Comparison of ENCODE assay signal across 23 cellular contexts in genomic region chrX:113009005-113009404, GRCh38.
DNase-seq lines count a peak whose midpoint lies in the region; ATAC-seq, FAIRE-seq and TF ChIP-seq lines count a peak whose summit lies in the region.
"Had no signal": no experiment of that assay in that cellular context is flagged by ENCODE, and none has a peak within 500 bp of the region (broad histone marks: within the 10 kb centered on the region; RNA-seq: fewer than 3 reads in every experiment).

No MANE protein-coding gene starts in this region.

- DNase-seq in ELF-1 (ENCODE audit: low read depth, low spot score) (peak; percentile 12), WTC11 (ENCODE audit: low spot score) (no peak), H1 (ENCODE audit: low read depth in 1 of 2, low spot score in 2 of 2) (no peak), neural progenitor cell (ENCODE audit: low spot score) (peak; percentile 2), iPS-NIHi11 (ENCODE audit: low spot score) (no peak), NCI-H345 (lab: John Stamatoyannopoulos, UW) (no peak), NCI-H1930 (lab: John Stamatoyannopoulos, UW) (no peak), midbrain (lab: John Stamatoyannopoulos, UW) (no peak)
- DNase-seq: AML-193; Caco-2; Calu3; CD4-positive, alpha-beta T cell; CD8-positive, alpha-beta T cell; DMS79 treated with DMSO at 0.1 percent for 48 hours; GDM1 had no signal

- H4K91ac ChIP-seq in H1 (replicated peaks; ENCODE audit: insufficient read length, low read length), result no peak overlapping the region

- no peak overlapping the region for H2BK15ac ChIP-seq in H1 (ENCODE audit: low read length)

- no peak overlapping the region for H3K9ac ChIP-seq in H1 (replicated peaks in 1 of 4; ENCODE audit: extremely low read depth in 1 of 4, low read depth in 3 of 4, low read length in 3 of 4)
- no peak overlapping the region for H3K9ac ChIP-seq in neural progenitor cell
- H3K9ac ChIP-seq: BLaER1 treated with 17β-estradiol and CSF1 and Interleukin-3, amounts not matched to agents 10 nM and 100 nM had no signal

- no peaks in the 10 kb centered on the region for H3K23me2 ChIP-seq in H1 (ENCODE audit: low read depth, low read length)

- no peaks in the 10 kb centered on the region for H3K79me1 ChIP-seq in H1 (ENCODE audit: low read depth, low read length)

- H3K4me3 ChIP-seq in H1 (ENCODE audit: extremely low read depth in 1 of 4, insufficient read depth in 2 of 4, low read depth in 3 of 4, low read length in 4 of 4) (no peak overlapping the region), neural progenitor cell (no peak overlapping the region)
- H3K4me3 ChIP-seq: A549; BLaER1 treated with 17β-estradiol and CSF1 and Interleukin-3, amounts not matched to agents 10 nM and 100 nM had no signal

- H2BK120ac ChIP-seq in H1 (replicated peaks; ENCODE audit: low read depth, low read length), result no peak overlapping the region

- CTCF ChIA-PET in WTC11 (lab: Charles Lee), result no interaction called here
- CTCF ChIA-PET in H1 (lab: Charles Lee; ENCODE audit: partially characterized antibody), result no interaction called here

- no peak overlapping the region for H3K18ac ChIP-seq in H1 (ENCODE audit: extremely low read depth, low read length)

- H3K56ac ChIP-seq in H1 (replicated peaks; ENCODE audit: insufficient read length, low read depth, low read length), result no peak overlapping the region

- H2BK20ac ChIP-seq in H1 (ENCODE audit: low read length), result no peak overlapping the region

- H4K20me1 ChIP-seq in H1 (replicated peaks in 1 of 2; ENCODE audit: control insufficient read depth in 1 of 2, insufficient read depth in 2 of 2, low read length in 2 of 2), result no peaks in the 10 kb centered on the region
- no peaks in the 10 kb centered on the region for H4K20me1 ChIP-seq in neural progenitor cell (ENCODE audit: low read depth)
- H4K20me1 ChIP-seq: BLaER1 treated with 17β-estradiol and CSF1 and Interleukin-3, amounts not matched to agents 10 nM and 100 nM had no signal

- no peak overlapping the region for H3K4ac ChIP-seq in H1 (replicated peaks; ENCODE audit: insufficient read length, low read depth, low read length)

- POLR2A ChIA-PET in WTC11 (lab: Charles Lee) (no interaction called here), H1 (lab: Charles Lee; ENCODE audit: partially characterized antibody) (no interaction called here)

- H3K4me1 ChIP-seq in H1 (replicated peaks in 1 of 4; ENCODE audit: control insufficient read depth in 3 of 4, insufficient read depth in 4 of 4, low read length in 3 of 4), result no peaks in the 10 kb centered on the region
- H3K4me1 ChIP-seq in neural progenitor cell, result no peaks in the 10 kb centered on the region
- H3K4me1 ChIP-seq: A549; BLaER1 treated with 17β-estradiol and CSF1 and Interleukin-3, amounts not matched to agents 10 nM and 100 nM; Caco-2 had no signal

- no peak overlapping the region for H3K27ac ChIP-seq in H1 (ENCODE audit: low read depth, low read length)
- H3K27ac ChIP-seq in neural progenitor cell, result no peak overlapping the region
- H3K27ac ChIP-seq: 22Rv1; A549; BLaER1 treated with 17β-estradiol and CSF1 and Interleukin-3, amounts not matched to agents 10 nM and 100 nM; C4-2B had no signal

- H3K4me2 ChIP-seq in H1 (ENCODE audit: insufficient read depth in 1 of 2, low read depth in 2 of 2, low read length in 2 of 2) (no peak overlapping the region), neural progenitor cell (no peak overlapping the region)
- H3K4me2 ChIP-seq: A549; BLaER1 treated with 17β-estradiol and CSF1 and Interleukin-3, amounts not matched to agents 10 nM and 100 nM had no signal

- H4K8ac ChIP-seq in H1 (ENCODE audit: extremely low read depth, insufficient read depth, low read length), result no peak overlapping the region

- ATAC-seq in WTC11, result no peak
- ATAC-seq: A549; CD8-positive, alpha-beta T cell had no signal

- no peak for TF ChIP-seq EP300 in H1 (IDR thresholded peaks at IDR 0.05; ENCODE audit: borderline replicate concordance in 1 of 2, low read depth in 2 of 2, low read length in 2 of 2)

- no peaks in the 10 kb centered on the region for H3K79me2 ChIP-seq in H1 (ENCODE audit: control insufficient read depth in 1 of 2, insufficient read depth in 2 of 2, low read length in 2 of 2)
- no peaks in the 10 kb centered on the region for H3K79me2 ChIP-seq in neural progenitor cell (ENCODE audit: low read depth)

- H3K9me3 ChIP-seq in H1 (ENCODE audit: insufficient read depth in 2 of 2, low read depth in 1 of 2, low read length in 1 of 2) (no peaks in the 10 kb centered on the region), neural progenitor cell (ENCODE audit: low read depth) (no peaks in the 10 kb centered on the region)
- H3K9me3 ChIP-seq: A549, Caco-2 had no signal

- H3F3A ChIP-seq in neural progenitor cell (ENCODE audit: low read depth), result no peaks in the 10 kb centered on the region

- no peak overlapping the region for H2BK12ac ChIP-seq in H1 (ENCODE audit: low read depth, low read length)

- WGBS in H1 (ENCODE audit: extremely low coverage in 1 of 2, insufficient coverage in 1 of 2, insufficient read length in 1 of 2, insufficient replicate concordance in 2 of 2, low coverage in 1 of 2, low lambda C conversion rate in 2 of 2, missing lambda C conversion rate in 1 of 2), 2 experiments, result 94% methylated on average over 2 of the region's 2 CpGs; no CpG with 5 or more reads in 1 of the 2 experiments

- H3K27ac Mint-ChIP-seq in WTC11, result peak overlapping the region; percentile 72; the same call in 1 of the 2 replicates
- H3K27ac Mint-ChIP-seq in neural progenitor cell, result no peak overlapping the region
- H3K27ac Mint-ChIP-seq: B cell; CD4-positive, alpha-beta T cell; CD8-positive, alpha-beta T cell had no signal

- no peaks in the 10 kb centered on the region for H3K27me3 ChIP-seq in H1 (replicated peaks in 1 of 4; ENCODE audit: control insufficient read depth in 3 of 4, extremely low read depth in 1 of 4, insufficient read depth in 3 of 4, low read length in 3 of 4)
- no peaks in the 10 kb centered on the region for H3K27me3 ChIP-seq in neural progenitor cell

- no peak for FAIRE-seq in H1 (lab: Jason Lieb, UNC)
- FAIRE-seq: A549, D721Med, GM12891, GM19239 had no signal

- H3K4me3 Mint-ChIP-seq in WTC11 (no peak overlapping the region), neural progenitor cell (no peak overlapping the region)
- H3K4me3 Mint-ChIP-seq: B cell; CD4-positive, alpha-beta T cell; CD8-positive, alpha-beta T cell had no signal

- no peaks in the 10 kb centered on the region; the same call in 1 of the 2 replicates for H3K27me3 Mint-ChIP-seq in WTC11 (ENCODE audit: low read depth)
- H3K27me3 Mint-ChIP-seq in neural progenitor cell (ENCODE audit: insufficient read depth, low read depth), result no peaks in the 10 kb centered on the region
- H3K27me3 Mint-ChIP-seq: B cell; CD4-positive, alpha-beta T cell had no signal

- no peak overlapping the region for H4K5ac ChIP-seq in H1 (ENCODE audit: insufficient read length, low read depth, low read length)

- no peak for TF ChIP-seq RAD21 in H1 (IDR thresholded peaks at IDR 0.05 in 1 of 2, conservative IDR thresholded peaks at IDR 0.05 in 1 of 2; ENCODE audit: low read depth in 2 of 2, low read length in 2 of 2)

- H3K23ac ChIP-seq in H1 (ENCODE audit: insufficient read length), result no peak overlapping the region

- H2AK5ac ChIP-seq in H1 (ENCODE audit: low read depth, low read length), result no peak overlapping the region

- no peak for TF ChIP-seq POLR2A in H1 (IDR thresholded peaks at IDR 0.05; ENCODE audit: control extremely low read depth in 1 of 2, low read depth in 2 of 2, low read length in 2 of 2)

- no peaks in the 10 kb centered on the region for H3K4me1 Mint-ChIP-seq in WTC11
- H3K4me1 Mint-ChIP-seq in neural progenitor cell, result no peaks in the 10 kb centered on the region
- H3K4me1 Mint-ChIP-seq: B cell had no signal

- no peak overlapping the region for H2BK5ac ChIP-seq in H1 (ENCODE audit: low read depth, low read length)

- no peak overlapping the region for H3K14ac ChIP-seq in H1 (ENCODE audit: insufficient read length)

- no peaks in the 10 kb centered on the region for H3K36me3 ChIP-seq in H1 (ENCODE audit: control insufficient read depth in 2 of 4, insufficient read depth in 4 of 4, low read length in 3 of 4)
- H3K36me3 ChIP-seq in neural progenitor cell, result no peaks in the 10 kb centered on the region
- H3K36me3 ChIP-seq: BLaER1 treated with 17β-estradiol and CSF1 and Interleukin-3, amounts not matched to agents 10 nM and 100 nM had no signal

- peaks cover 8% of the 10 kb centered on the region for H3K9me3 Mint-ChIP-seq in WTC11
- no peaks in the 10 kb centered on the region for H3K9me3 Mint-ChIP-seq in neural progenitor cell
- H3K9me3 Mint-ChIP-seq: CD4-positive, alpha-beta T cell; CD8-positive, alpha-beta T cell had no signal

- TF ChIP-seq CTCF in WTC11 (IDR thresholded peaks at IDR 0.05) (no peak), H1 (IDR thresholded peaks at IDR 0.05; ENCODE audit: control extremely low read depth in 1 of 3, insufficient read depth in 1 of 3, low read depth in 1 of 3, low read length in 3 of 3) (no peak), neural progenitor cell (IDR thresholded peaks at IDR 0.05) (no peak)

- no peak overlapping the region for H2AFZ ChIP-seq in H1 (ENCODE audit: low read length)
- H2AFZ ChIP-seq in neural progenitor cell (replicated peaks), result no peak overlapping the region

- no peaks in the 10 kb centered on the region for H3K36me3 Mint-ChIP-seq in WTC11
- H3K36me3 Mint-ChIP-seq in neural progenitor cell, result no peaks in the 10 kb centered on the region
- H3K36me3 Mint-ChIP-seq: CD8-positive, alpha-beta T cell had no signal

TF ChIP-seq in WTC11, 78 proteins besides CTCF, POLR2A, EP300 and RAD21 (continues in another document):
- TF ChIP-seq NFE2L1 (CRISPR knock-in tag; IDR thresholded peaks at IDR 0.05), result no peak
- TF ChIP-seq CREB1 (CRISPR knock-in tag; IDR thresholded peaks at IDR 0.05), result no peak
- TF ChIP-seq ZNF671 (CRISPR knock-in tag; IDR thresholded peaks at IDR 0.05), result no peak

TF ChIP-seq in H1, 55 proteins besides CTCF, POLR2A, EP300 and RAD21:
- TF ChIP-seq TAF7 (optimal IDR thresholded peaks at IDR 0.05; ENCODE audit: borderline replicate concordance, low read depth, low read length) (peak; percentile 75), ATF2 (IDR thresholded peaks at IDR 0.05; ENCODE audit: low read length) (no peak), MAFK (IDR thresholded peaks at IDR 0.05; ENCODE audit: low read depth, low read length) (no peak)

Comparison
In these comparisons a context has a peak if more than half of its experiments do, and no peak if none do; other contexts are left out.
1. DNase-seq: peak in ELF-1 (single experiment) and neural progenitor cell (single experiment); none in WTC11 (single experiment), H1 (0 of 2), iPS-NIHi11 (single experiment), NCI-H345 (single experiment), NCI-H1930 (0 of 2) and midbrain (single experiment).